Comparison of ENCODE assay signal across 26 cellular contexts in genomic region chr13:54775501-54776191, GRCh38.
"Had no signal": no experiment of that assay in that cellular context is flagged by ENCODE, and none has a peak within 500 bp of the region (broad histone marks: within the 10 kb centered on the region; RNA-seq: fewer than 3 reads in every experiment).

No MANE protein-coding gene starts in this region.

- H3K36me3 Mint-ChIP-seq: memory B cell, type B pancreatic cell had no signal

- H3K36me3 ChIP-seq: esophagus muscularis mucosa, gastroesophageal sphincter, heart left ventricle, left lung, neutrophil, pancreas, right lobe of liver, tibial artery had no signal

- H3K27ac Mint-ChIP-seq: memory B cell, natural killer cell, type B pancreatic cell had no signal

- H3K4me3 ChIP-seq: coronary artery, esophagus muscularis mucosa, gastroesophageal sphincter, heart left ventricle, left lung, pancreas, right lobe of liver, testis, tibial artery had no signal

- H3K4me1 ChIP-seq: esophagus muscularis mucosa, foreskin keratinocyte, gastroesophageal sphincter, heart left ventricle, left lung, pancreas, right lobe of liver, testis, tibial artery had no signal

- H3K27me3 Mint-ChIP-seq: memory B cell, type B pancreatic cell had no signal

- H3K4me1 Mint-ChIP-seq: memory B cell, natural killer cell had no signal

- H3K9me3 ChIP-seq: esophagus muscularis mucosa, neutrophil, pancreas, right lobe of liver, testis had no signal

- H3K27me3 ChIP-seq: esophagus muscularis mucosa, foreskin keratinocyte, heart left ventricle, left lung, neutrophil, pancreas, right lobe of liver, testis, tibial artery had no signal

- H3K4me3 Mint-ChIP-seq: memory B cell, natural killer cell, type B pancreatic cell had no signal

- ATAC-seq: foreskin keratinocyte; gastroesophageal sphincter; heart left ventricle; left cardiac atrium; left lung; natural killer cell; pancreas; stimulated activated naive CD8-positive, alpha-beta T cell treated with anti-CD3 and anti-CD28 coated beads, Interleukin-15, Interleukin-2, amounts not matched to agents 100 U/mL and 50 U/mL, for 24 hours had no signal

- DNase-seq: dermis blood vessel endothelial cell; effector memory CD4-positive, alpha-beta T cell; foreskin keratinocyte; heart left ventricle; hippocampal formation; left cardiac atrium; natural killer cell; retina; right lobe of liver; small intestine; stimulated activated CD4-positive, alpha-beta T cell treated with anti-CD3 and anti-CD28 coated beads, Interleukin-12 subunit alpha, Interleukin-12 subunit beta, amount 100 ng/mL, for 4 hours; stimulated activated CD4-positive, alpha-beta T cell treated with anti-CD3 and anti-CD28 coated beads, Interleukin-1b, Interleukin-23, amount 100 ng/mL, for 48 hours; stimulated activated CD4-positive, alpha-beta T cell treated with anti-CD3 and anti-CD28 coated beads, Interleukin-4, amount 100 ng/mL, for 1 hour; stimulated activated CD8-positive, alpha-beta memory T cell treated with anti-CD3 and anti-CD28 coated beads, Interleukin-4, amount 100 ng/mL, for 48 hours; stimulated activated naive CD8-positive, alpha-beta T cell treated with anti-CD3 and anti-CD28 coated beads, Interleukin-15, Interleukin-2, amounts not matched to agents 100 U/mL and 50 U/mL, for 24 hours; substantia nigra; testis; tibial artery had no signal

- H3K9me3 Mint-ChIP-seq: type B pancreatic cell had no signal

- H3K27ac ChIP-seq: coronary artery, esophagus muscularis mucosa, foreskin keratinocyte, gastroesophageal sphincter, heart left ventricle, left lung, neutrophil, pancreas, right lobe of liver, testis, tibial artery had no signal
